17 cellular contexts compared by ENCODE assay signal in the genomic region with DNA sequence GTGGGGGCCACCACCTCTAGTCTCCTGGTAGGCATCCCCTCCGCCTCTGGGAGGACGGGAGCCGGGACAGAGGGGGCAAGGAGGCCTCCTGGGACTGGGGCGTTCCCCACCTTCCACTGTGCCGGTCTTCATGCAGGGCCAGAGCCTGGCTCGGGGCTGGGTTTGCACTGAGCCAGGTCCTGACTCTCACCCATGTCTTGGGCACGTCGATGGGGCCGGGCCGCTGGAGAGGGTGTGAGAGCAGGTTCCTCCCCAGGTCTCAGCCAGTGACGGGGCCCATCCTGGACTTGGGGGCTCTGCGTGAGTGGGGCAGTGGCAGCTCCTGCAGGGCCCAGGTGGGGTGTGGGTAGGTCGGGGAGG.
"Had no signal": no experiment of that assay in that cellular context is flagged by ENCODE, and none has a peak within 500 bp of the region (broad histone marks: within the 10 kb centered on the region; RNA-seq: fewer than 3 reads in every experiment).

No MANE protein-coding gene starts in this region.

- H3K4me2 ChIP-seq: SK-N-SH had no signal

- H3K27me3 Mint-ChIP-seq: activated CD4-positive, alpha-beta memory T cell treated with anti-CD3 and anti-CD28 coated beads for 36 hours; activated CD8-positive, alpha-beta memory T cell treated with anti-CD3 and anti-CD28 coated beads, Interleukin-2, amount 10 ng/mL, durations not matched to agents 7 days and 5 days; stimulated activated memory B cell treated with anti-CD40 and anti-IgM and Interleukin-4, amounts not matched to agents 10 μg/mL and 1 μg/mL and 100 μg/mL, for 72 hours; T-cell had no signal

- H3K36me3 Mint-ChIP-seq: activated CD4-positive, alpha-beta memory T cell treated with anti-CD3 and anti-CD28 coated beads for 36 hours; activated CD8-positive, alpha-beta memory T cell treated with anti-CD3 and anti-CD28 coated beads, Interleukin-2, amount 10 ng/mL, durations not matched to agents 7 days and 5 days; activated naive CD4-positive, alpha-beta T cell treated with anti-CD3 and anti-CD28 coated beads, Interleukin-2, amount 50 U/mL, for 72 hours had no signal

- ATAC-seq: activated CD8-positive, alpha-beta memory T cell treated with anti-CD3 and anti-CD28 coated beads, Interleukin-2, amount 10 ng/mL, durations not matched to agents 7 days and 5 days; activated naive CD4-positive, alpha-beta T cell treated with anti-CD3 and anti-CD28 coated beads, Interleukin-2, amount 50 U/mL, for 72 hours; stimulated activated memory B cell treated with anti-CD40 and anti-IgM and Interleukin-4, amounts not matched to agents 10 μg/mL and 1 μg/mL and 100 μg/mL, for 72 hours; T-cell had no signal

- H3K27me3 ChIP-seq: colonic mucosa, esophagus squamous epithelium, tibial nerve had no signal

- H3K27ac Mint-ChIP-seq: activated CD4-positive, alpha-beta memory T cell treated with anti-CD3 and anti-CD28 coated beads for 36 hours; activated CD8-positive, alpha-beta memory T cell treated with anti-CD3 and anti-CD28 coated beads, Interleukin-2, amount 10 ng/mL, durations not matched to agents 7 days and 5 days; stimulated activated memory B cell treated with anti-CD40 and anti-IgM and Interleukin-4, amounts not matched to agents 10 μg/mL and 1 μg/mL and 100 μg/mL, for 72 hours had no signal

- DNase-seq: activated CD4-positive, alpha-beta memory T cell treated with anti-CD3 and anti-CD28 coated beads for 36 hours; activated CD8-positive, alpha-beta memory T cell treated with anti-CD3 and anti-CD28 coated beads, Interleukin-2, amount 10 ng/mL, durations not matched to agents 7 days and 5 days; activated T-cell treated with anti-CD3 and anti-CD28 coated beads, Interleukin-2, amount 50 U/mL, for 1 hour; central memory CD4-positive, alpha-beta T cell; colonic mucosa; esophagus squamous epithelium; hypothalamus; kidney; SK-N-SH; stimulated activated CD4-positive, alpha-beta T cell treated with anti-CD3 and anti-CD28 coated beads, Interleukin-2, amount 100 ng/mL, for 48 hours; T-cell; T1000 had no signal

- H3K9me3 ChIP-seq: colonic mucosa, esophagus squamous epithelium, SK-N-SH had no signal

- H3K4me3 Mint-ChIP-seq: activated CD4-positive, alpha-beta memory T cell treated with anti-CD3 and anti-CD28 coated beads for 36 hours; activated CD8-positive, alpha-beta memory T cell treated with anti-CD3 and anti-CD28 coated beads, Interleukin-2, amount 10 ng/mL, durations not matched to agents 7 days and 5 days; mesothelial cell of epicardium; stimulated activated memory B cell treated with anti-CD40 and anti-IgM and Interleukin-4, amounts not matched to agents 10 μg/mL and 1 μg/mL and 100 μg/mL, for 72 hours; T-cell had no signal

- H3K4me1 Mint-ChIP-seq: activated CD8-positive, alpha-beta memory T cell treated with anti-CD3 and anti-CD28 coated beads, Interleukin-2, amount 10 ng/mL, durations not matched to agents 7 days and 5 days had no signal

- H3K36me3 ChIP-seq: colonic mucosa, esophagus squamous epithelium had no signal

- FAIRE-seq: endothelial cell of umbilical vein, kidney had no signal

- H3K9ac ChIP-seq: SK-N-SH had no signal

- H3K4me3 ChIP-seq: colonic mucosa, esophagus squamous epithelium, tibial nerve had no signal

- H3K27ac ChIP-seq: colonic mucosa, esophagus squamous epithelium, tibial nerve had no signal

- H3K4me1 ChIP-seq: colonic mucosa had no signal
